ENCODE assay signal across 23 cellular contexts in genomic region chr9:96299823-96300222, GRCh38. TPM values are rescaled to one million over a fixed set of nuclear protein-coding genes. Genes with fewer than 3 reads are reported as not detected.
DNase-seq lines count a peak whose midpoint lies in the region; ATAC-seq, FAIRE-seq and TF ChIP-seq lines count a peak whose summit lies in the region.
"Had no signal": no experiment of that assay in that cellular context is flagged by ENCODE, and none has a peak within 500 bp of the region (broad histone marks: within the 10 kb centered on the region; RNA-seq: fewer than 3 reads in every experiment).

No MANE protein-coding gene starts in this region.

- TF ChIP-seq EP300 in K562 (IDR thresholded peaks at IDR 0.05; ENCODE audit: low read length): no peak

- 16% methylated on average over 4 of the region's 4 CpGs for WGBS in K562 (ENCODE audit: insufficient coverage, low coverage, missing lambda C conversion rate)

- ATAC-seq in K562 (no peak), GM18505 (IDR thresholded peaks at IDR 0.05; ENCODE audit: unreplicated experiment) (no peak), left lung (no peak)

- H3K9me3 ChIP-seq in AG04450 (ENCODE audit: control insufficient read depth, insufficient read depth, low read length) (no peaks in the 10 kb centered on the region), K562 (replicated peaks; ENCODE audit: control insufficient read depth, insufficient read depth, low read depth, low read length) (no peaks in the 10 kb centered on the region), left lung (no peaks in the 10 kb centered on the region)
- H3K9me3 ChIP-seq: sigmoid colon, upper lobe of left lung had no signal

- no peak overlapping the region for H3K4me3 Mint-ChIP-seq in chondrocyte (ENCODE audit: unreplicated experiment)
- H3K4me3 Mint-ChIP-seq: activated naive CD8-positive, alpha-beta T cell treated with anti-CD3 and anti-CD28 coated beads, Interleukin-2, amount 10 ng/mL, durations not matched to agents 7 days and 5 days; CD4-positive, alpha-beta memory T cell had no signal

- H3K27ac ChIP-seq in AG04450 (ENCODE audit: low read depth, low read length) (no peak overlapping the region), K562 (ENCODE audit: extremely low read depth, low read depth, low read length) (no peak overlapping the region), left lung (no peak overlapping the region)
- H3K27ac ChIP-seq: sigmoid colon, upper lobe of left lung had no signal

- FAIRE-seq in HTR-8/SVneo (lab: Jason Lieb, UNC) (peak; percentile 23), K562 (lab: Jason Lieb, UNC) (peak; percentile 76)
- FAIRE-seq: endometrium, GM12891, H1, islet of Langerhans had no signal

- H3K27me3 Mint-ChIP-seq in chondrocyte (ENCODE audit: low read depth): no peaks in the 10 kb centered on the region
- H3K27me3 Mint-ChIP-seq: CD4-positive, alpha-beta memory T cell had no signal

- no peaks in the 10 kb centered on the region; a peak in 1 of 5 replicates for H3K4me1 ChIP-seq in K562 (replicated peaks in 1 of 2; ENCODE audit: control insufficient read depth in 2 of 2, insufficient read depth in 2 of 2, low read length in 2 of 2)
- no peaks in the 10 kb centered on the region for H3K4me1 ChIP-seq in left lung
- H3K4me1 ChIP-seq: sigmoid colon, upper lobe of left lung had no signal

- no peak overlapping the region for H2AFZ ChIP-seq in K562 (ENCODE audit: low read depth, low read length)

- H3K9me1 ChIP-seq in K562 (ENCODE audit: control insufficient read depth, insufficient read depth, low read length): no peaks in the 10 kb centered on the region

- H3K79me2 ChIP-seq in K562 (ENCODE audit: control insufficient read depth, insufficient read depth, low read length): no peaks in the 10 kb centered on the region

- no peak overlapping the region for H3K9ac ChIP-seq in K562 (ENCODE audit: insufficient read depth in 1 of 2, low read depth in 2 of 2, low read length in 2 of 2)

- DNase-seq in AG04450 (ENCODE audit: low read depth, low spot score) (peak; percentile 4), HTR-8/SVneo (ENCODE audit: insufficient read length, low spot score) (peak; percentile 43), K562 (ENCODE audit: extremely low read depth in 1 of 4, low spot score in 3 of 4) (no peak), left kidney (ENCODE audit: low read depth, low spot score) (peak; percentile 15), chondrocyte (ENCODE audit: low spot score) (no peak), ureter (ENCODE audit: low spot score) (no peak), left lung (no peak)
- DNase-seq: ACHN; activated CD4-positive, alpha-beta T cell treated with anti-CD3 and anti-CD28 coated beads for 48 hours; activated naive CD8-positive, alpha-beta T cell treated with anti-CD3 and anti-CD28 coated beads, Interleukin-2, amount 10 ng/mL, durations not matched to agents 7 days and 5 days; CD4-positive, alpha-beta memory T cell; NCI-H1048; occipital lobe; SIG-M5; sigmoid colon; T1000; upper lobe of left lung had no signal

- H4K20me1 ChIP-seq in K562 (replicated peaks; ENCODE audit: control insufficient read depth, insufficient read depth, low read length): no peaks in the 10 kb centered on the region

- H3K27ac Mint-ChIP-seq in chondrocyte (ENCODE audit: unreplicated experiment): no peak overlapping the region
- H3K27ac Mint-ChIP-seq: activated naive CD8-positive, alpha-beta T cell treated with anti-CD3 and anti-CD28 coated beads, Interleukin-2, amount 10 ng/mL, durations not matched to agents 7 days and 5 days; CD4-positive, alpha-beta memory T cell had no signal

- no peaks in the 10 kb centered on the region for H3K36me3 ChIP-seq in K562 (ENCODE audit: control insufficient read depth, insufficient read depth, low read length)
- no peaks in the 10 kb centered on the region for H3K36me3 ChIP-seq in left lung
- H3K36me3 ChIP-seq: sigmoid colon, upper lobe of left lung had no signal

- CTCF ChIA-PET in AG04450 (lab: Charles Lee): interaction anchor here (0.8 kb wide), 1 partner anchor 67 kb away, joined by 3 read pairs; no protein-coding TSS in a partner anchor
- CTCF ChIA-PET in K562 (lab: Yijun Ruan, JAX; ENCODE audit: low intra/inter-chr PET ratio): no interaction called here

- peaks cover 6% of the 10 kb centered on the region for H3K9me3 Mint-ChIP-seq in chondrocyte (ENCODE audit: low read depth)
- H3K9me3 Mint-ChIP-seq: activated naive CD8-positive, alpha-beta T cell treated with anti-CD3 and anti-CD28 coated beads, Interleukin-2, amount 10 ng/mL, durations not matched to agents 7 days and 5 days had no signal

- H3K27me3 ChIP-seq in AG04450 (ENCODE audit: control insufficient read depth, insufficient read depth, low read length) (peaks cover 6% of the 10 kb centered on the region), K562 (ENCODE audit: control insufficient read depth in 2 of 2, insufficient read depth in 2 of 2, low read length in 2 of 2) (no peaks in the 10 kb centered on the region), left lung (no peaks in the 10 kb centered on the region)
- H3K27me3 ChIP-seq: sigmoid colon, upper lobe of left lung had no signal

- peaks cover 12% of the 10 kb centered on the region for H3K4me1 Mint-ChIP-seq in chondrocyte (ENCODE audit: low read depth)
- H3K4me1 Mint-ChIP-seq: activated naive CD8-positive, alpha-beta T cell treated with anti-CD3 and anti-CD28 coated beads, Interleukin-2, amount 10 ng/mL, durations not matched to agents 7 days and 5 days; CD4-positive, alpha-beta memory T cell had no signal

- POLR2A ChIA-PET in AG04450 (lab: Yijun Ruan, JAX) (no interaction called here), K562 (lab: Yijun Ruan, JAX) (interaction anchor here (1.4 kb wide), 1 partner anchor 33 kb away, joined by 3 read pairs; no protein-coding TSS in a partner anchor)

- BruUV-seq in K562 (replicated peaks; lab: Mats Ljungman, UMichigan): no TSS peak

- H3K36me3 Mint-ChIP-seq in chondrocyte (ENCODE audit: low read depth): peaks cover 2% of the 10 kb centered on the region
- H3K36me3 Mint-ChIP-seq: activated naive CD8-positive, alpha-beta T cell treated with anti-CD3 and anti-CD28 coated beads, Interleukin-2, amount 10 ng/mL, durations not matched to agents 7 days and 5 days had no signal

- TF ChIP-seq CTCF in AG04450 (IDR thresholded peaks at IDR 0.05; ENCODE audit: low read depth, low read length) (no peak), K562 (IDR thresholded peaks at IDR 0.05 in 2 of 3, conservative IDR thresholded peaks at IDR 0.05 in 1 of 3; ENCODE audit: insufficient read depth in 2 of 3, low read depth in 1 of 3, low read length in 3 of 3) (no peak), chondrocyte (IDR thresholded peaks at IDR 0.05) (no peak), left lung (IDR thresholded peaks at IDR 0.05) (no peak)

- in situ Hi-C loops in K562 (cut with MboI): no loop called here

- no peak for TF ChIP-seq RAD21 in K562 (CRISPR knock-in tag; conservative IDR thresholded peaks at IDR 0.05 in 1 of 2, IDR thresholded peaks at IDR 0.05 in 1 of 2)

- intact Hi-C loops in K562 (cut with micrococcal nuclease) (no loop called here), left lung (cut with DNase I) (no loop called here)

- H3K4me3 ChIP-seq in AG04450 (ENCODE audit: low read depth, low read length) (no peak overlapping the region), K562 (no peak overlapping the region), left lung (no peak overlapping the region)
- H3K4me3 ChIP-seq: sigmoid colon, upper lobe of left lung had no signal

- TF ChIP-seq POLR2A in K562 (conservative IDR thresholded peaks at IDR 0.05) (no peak), GM18505 (IDR thresholded peaks at IDR 0.05; ENCODE audit: borderline replicate concordance, extremely low read depth, insufficient read depth, insufficient read length) (no peak)

- H3K4me2 ChIP-seq in K562 (ENCODE audit: insufficient read depth, low read length): no peak overlapping the region

TF ChIP-seq in K562, 482 proteins besides CTCF, POLR2A, EP300 and RAD21:
- TF ChIP-seq SMAD2 (IDR thresholded peaks at IDR 0.05; ENCODE audit: low read depth, low read length): no peak
- TF ChIP-seq CBX8 (IDR thresholded peaks at IDR 0.05; ENCODE audit: borderline replicate concordance, extremely low read depth, low read depth, low read length, poor library complexity, severe bottlenecking): no peak
- TF ChIP-seq FOS (IDR thresholded peaks at IDR 0.05; ENCODE audit: extremely low read depth, insufficient read length): no peak

RNA-seq across cellular contexts. Expression of gene HSD17B3, which starts 2.2 kb away (rescaled TPM):
- 0.12 TPM in 1 of 2 replicates, not detected in the other for polyA plus RNA-seq in AG04450 (2011; rRNA removed)
- not detected in 2 replicates for polyA minus RNA-seq in AG04450 (2011; rRNA and poly(A)+ RNA removed)
- not detected in 2 replicates for total RNA-seq in K562 (2011; cell fraction: chromatin; rRNA removed; ENCODE audit: low replicate concordance)
- not detected in 2 replicates for total RNA-seq in K562 (2011; cell fraction: nucleolus; rRNA removed)
- total RNA-seq in K562 (2011; cell fraction: nucleoplasm; rRNA removed): not detected in 2 replicates
- not detected in 2 replicates for total RNA-seq in K562 (2014; rRNA removed)
- total RNA-seq in K562 (2014; rRNA removed; fragmentation: Illumina TruSeq; extraction: Trizol): not detected in 2 replicates
- not detected in 2 replicates for total RNA-seq in K562 (2015; rRNA removed; fragmentation: Illumina TruSeq; extraction: Trizol)
- total RNA-seq in K562 (2021): not detected in 2 replicates
- not detected in 2 replicates for polyA plus RNA-seq in K562 (2011; rRNA removed)
- not detected in 2 replicates for polyA plus RNA-seq in K562 (2011; cell fraction: cytosol; rRNA removed)
- polyA plus RNA-seq in K562 (2011; cell fraction: nucleus; rRNA removed): 0.25 TPM in 1 of 2 replicates, not detected in the other
- 0.50 TPM in 1 of 2 replicates, not detected in the other for polyA plus RNA-seq in K562 (2012)
- not detected in 2 replicates for polyA plus RNA-seq in K562 (2014; fragmentation: Illumina TruSeq; extraction: Trizol)
- not detected for polyA plus RNA-seq in K562 (2014; fragmentation: Nextera tagmentation; extraction: Ambion mirVana)
- polyA plus RNA-seq in K562 (2014; rRNA removed): not detected in 2 replicates
- not detected in 2 replicates for polyA minus RNA-seq in K562 (2011; rRNA and poly(A)+ RNA removed)
- not detected in 2 replicates for polyA minus RNA-seq in K562 (2011; cell fraction: cytosol; rRNA and poly(A)+ RNA removed)
- not detected in 2 replicates for polyA minus RNA-seq in K562 (2011; cell fraction: nucleus; rRNA and poly(A)+ RNA removed)
- total RNA-seq in chondrocyte: not detected in 3 replicates
- not detected for total RNA-seq in ureter
- total RNA-seq in left lung: 1 to 10 TPM in 1 of 2 donors, under 1 TPM in 1; 0.41 to 1.0 TPM
- total RNA-seq: H1, mononuclear cell, occipital lobe had no signal
- polyA plus RNA-seq: CD4-positive, alpha-beta memory T cell; H1 had no signal

Comparison
In these comparisons a context has a peak if more than half of its experiments do, and no peak if none do; other contexts are left out.
1. DNase-seq: peak in AG04450 (single experiment), HTR-8/SVneo (single experiment) and left kidney (single experiment); none in K562 (0 of 4), chondrocyte (single experiment), ureter (single experiment) and left lung (0 of 2).